11 cellular contexts compared by ENCODE assay signal in the genomic region with DNA sequence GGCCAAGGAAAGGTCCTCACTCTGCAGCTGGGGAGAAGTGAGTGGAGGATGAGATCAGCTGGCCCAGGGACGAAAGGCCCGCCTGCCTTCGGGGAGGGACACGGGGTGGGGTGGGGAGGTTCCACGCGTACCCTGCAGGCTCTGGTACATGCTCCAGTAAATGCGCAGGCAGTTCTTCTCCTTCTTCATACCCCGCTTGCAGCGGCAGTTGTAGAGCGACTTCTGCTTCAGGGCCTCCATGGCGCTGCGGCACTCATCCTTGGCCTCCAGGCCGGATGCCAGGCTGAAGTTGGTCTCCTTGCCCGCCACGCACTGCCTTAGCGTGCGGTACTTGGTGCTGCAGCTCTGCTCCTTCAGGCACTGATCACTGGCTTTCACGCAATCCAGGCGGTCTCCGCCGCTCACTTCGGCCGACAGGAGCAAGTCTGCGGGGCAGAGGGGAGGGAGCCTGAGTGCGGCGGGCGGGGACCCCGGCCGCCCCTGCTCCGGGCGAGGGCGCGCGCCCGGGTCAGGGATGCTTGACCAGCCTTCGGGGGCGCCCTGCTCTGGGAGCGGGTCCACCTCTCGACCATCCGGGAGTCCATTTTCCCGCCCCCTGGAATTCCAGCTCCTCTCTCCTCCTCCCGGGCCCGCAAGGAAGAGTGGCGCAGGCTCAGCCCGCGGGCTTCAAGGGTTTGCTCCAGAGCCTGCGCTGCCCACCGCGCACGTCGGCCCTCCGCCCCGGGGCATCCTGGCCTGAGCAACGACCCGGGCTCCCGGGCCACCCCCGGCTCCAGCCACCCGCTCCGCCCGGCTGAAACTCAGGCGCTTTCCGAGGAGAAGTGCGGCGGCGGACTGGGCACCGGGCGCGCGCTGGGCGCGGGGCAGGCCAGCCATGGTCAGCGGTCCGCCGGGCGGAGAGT. TPM values are rescaled to one million over a fixed set of nuclear protein-coding genes. Genes with fewer than 3 reads are reported as not detected.
DNase-seq lines count a peak whose midpoint lies in the region; ATAC-seq and TF ChIP-seq lines count a peak whose summit lies in the region.
"Had no signal": no experiment of that assay in that cellular context is flagged by ENCODE, and none has a peak within 500 bp of the region (broad histone marks: within the 10 kb centered on the region; RNA-seq: fewer than 3 reads in every experiment).

No MANE protein-coding gene starts in this region.

- peak overlapping the region; percentile 99 for H3K4me2 ChIP-seq in smooth muscle cell

- DNase-seq in GM13976 (ENCODE audit: low spot score) (peak; percentile 33), dermis blood vessel endothelial cell (peak; percentile 30), left lobe of liver (ENCODE audit: low spot score) (peak; percentile 55), smooth muscle cell (lab: John Stamatoyannopoulos, UW; ENCODE audit: unreplicated experiment) (peak; percentile 23), SW480 (ENCODE audit: low spot score) (no peak), SIG-M5 (lab: John Stamatoyannopoulos, UW) (no peak), NCI-H187 (lab: John Stamatoyannopoulos, UW) (no peak)
- DNase-seq: activated naive CD8-positive, alpha-beta T cell treated with anti-CD3 and anti-CD28 coated beads for 36 hours had no signal

- H3K27me3 ChIP-seq in smooth muscle cell (ENCODE audit: low read depth), result peaks cover 93% of the 10 kb centered on the region

- H4K20me1 ChIP-seq in smooth muscle cell (ENCODE audit: low read depth), result no peaks in the 10 kb centered on the region

- ATAC-seq in left lobe of liver (peak; percentile 37), GM18511 (IDR thresholded peaks at IDR 0.05; ENCODE audit: unreplicated experiment) (no peak)
- ATAC-seq: HCT116 had no signal

- H3K4me3 ChIP-seq in smooth muscle cell, result peak overlapping the region; percentile 63

- H2AFZ ChIP-seq in smooth muscle cell (ENCODE audit: low read depth), result peak overlapping the region; percentile 86

- H3K36me3 ChIP-seq in smooth muscle cell (ENCODE audit: low read depth), result no peaks in the 10 kb centered on the region

- no peaks in the 10 kb centered on the region for H3K79me2 ChIP-seq in smooth muscle cell (ENCODE audit: low read depth)

- no peak overlapping the region for H3K27ac ChIP-seq in smooth muscle cell (ENCODE audit: low read depth)

- no peaks in the 10 kb centered on the region for H3F3A ChIP-seq in smooth muscle cell (ENCODE audit: low read depth)

- H3K4me1 ChIP-seq in smooth muscle cell (ENCODE audit: low read depth), result peaks cover 19% of the 10 kb centered on the region

- in situ Hi-C loops in GM13976 (cut with MboI; ENCODE audit: low sequenced_read_pairs, unreplicated experiment), result no loop called here

- TF ChIP-seq CTCF in GM13976 (IDR thresholded peaks at IDR 0.05; ENCODE audit: borderline replicate concordance, control extremely low read depth, extremely low read depth, insufficient read depth, missing control alignments) (no peak), smooth muscle cell (IDR thresholded peaks at IDR 0.05; ENCODE audit: borderline replicate concordance, insufficient read depth, poor library complexity, severe bottlenecking) (no peak)

- no peak overlapping the region for H3K9ac ChIP-seq in smooth muscle cell (ENCODE audit: low read depth)

- no peaks in the 10 kb centered on the region for H3K9me3 ChIP-seq in smooth muscle cell (replicated peaks; ENCODE audit: low read depth)

- 10% methylated on average over 66 of the region's 75 CpGs for WGBS in smooth muscle cell (ENCODE audit: low lambda C conversion rate)

RNA-seq across cellular contexts. Expression of a gene that starts 2.1 kb away (rescaled TPM):
- total RNA-seq in dermis blood vessel endothelial cell, result 36.4 and 51.3 TPM in 2 replicates
- total RNA-seq in left lobe of liver, result 75.2 TPM
- total RNA-seq in smooth muscle cell, result 1.9 and 3.1 TPM in 2 replicates
- polyA plus RNA-seq in smooth muscle cell, result 1.2 and 1.3 TPM in 2 replicates
- total RNA-seq: activated naive CD8-positive, alpha-beta T cell treated with anti-CD3 and anti-CD28 coated beads for 36 hours; HT1080 had no signal

RNA-seq across cellular contexts. Expression of a gene that starts 53.3 kb away (rescaled TPM):
- total RNA-seq in dermis blood vessel endothelial cell, result not detected in 2 replicates
- total RNA-seq in left lobe of liver, result not detected
- total RNA-seq in smooth muscle cell, result not detected in 2 replicates
- not detected in 2 replicates for polyA plus RNA-seq in smooth muscle cell
- total RNA-seq: activated naive CD8-positive, alpha-beta T cell treated with anti-CD3 and anti-CD28 coated beads for 36 hours; HT1080 had no signal

Comparison
In these comparisons a context has a peak if more than half of its experiments do, and no peak if none do; other contexts are left out.
1. DNase-seq: peak in GM13976 (single experiment), dermis blood vessel endothelial cell (single experiment), left lobe of liver (single experiment) and smooth muscle cell (single experiment); none in SW480 (single experiment), SIG-M5 (single experiment) and NCI-H187 (0 of 2).